Comparison of ENCODE assay signal across 14 cellular contexts in the genomic region with DNA sequence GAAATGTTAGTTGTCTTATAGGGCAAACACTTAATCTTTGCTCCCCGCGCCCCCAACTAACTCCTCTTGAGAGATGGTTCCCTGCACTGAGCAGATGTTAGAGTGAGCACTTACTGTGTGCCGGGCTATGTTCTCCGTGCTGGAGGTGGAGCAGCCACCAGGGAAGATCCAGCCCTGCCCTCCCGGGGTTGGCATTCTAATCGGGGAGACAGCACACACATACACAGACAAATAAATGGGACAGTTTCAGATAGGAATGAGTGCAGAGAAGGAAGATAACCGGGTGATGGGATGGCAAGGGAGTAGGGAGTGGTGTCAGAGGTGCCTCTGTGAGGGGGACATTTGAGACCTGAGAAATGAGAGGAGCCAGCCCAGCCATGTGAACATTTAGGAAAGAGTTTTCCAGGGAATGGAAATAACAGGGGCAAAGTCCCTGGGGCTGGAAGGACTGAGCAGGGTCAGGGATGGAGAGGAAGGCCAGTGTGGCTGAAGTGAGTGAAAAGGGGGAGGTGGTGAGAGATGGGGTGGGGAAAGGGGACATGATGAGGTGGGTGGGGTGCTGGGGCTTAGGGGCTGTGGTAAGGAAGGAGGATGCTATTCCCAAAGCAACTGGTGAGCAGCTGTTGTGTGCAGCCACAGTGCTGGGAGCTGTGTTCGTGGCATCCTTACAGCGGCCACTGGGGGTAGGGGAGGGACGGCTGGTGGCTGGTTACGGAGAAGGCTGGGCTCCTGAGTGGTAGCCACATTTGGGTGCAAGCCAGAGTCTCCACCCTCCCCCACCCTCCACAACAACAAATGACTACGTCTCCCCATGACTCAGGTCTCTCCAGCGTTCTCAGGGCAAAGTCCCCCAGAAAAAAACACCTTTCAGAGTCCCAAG. TPM values are rescaled to one million over a fixed set of nuclear protein-coding genes. Genes with fewer than 3 reads are reported as not detected.
DNase-seq lines count a peak whose midpoint lies in the region; ATAC-seq, FAIRE-seq and TF ChIP-seq lines count a peak whose summit lies in the region.
"Had no signal": no experiment of that assay in that cellular context is flagged by ENCODE, and none has a peak within 500 bp of the region (broad histone marks: within the 10 kb centered on the region; RNA-seq: fewer than 3 reads in every experiment).

No MANE protein-coding gene starts in this region.

- no peak overlapping the region for H3K9ac ChIP-seq in astrocyte (ENCODE audit: low read length)

- TF ChIP-seq CTCF in astrocyte (IDR thresholded peaks at IDR 0.05; ENCODE audit: insufficient read depth, low read depth, low read length) (no peak), upper lobe of left lung (IDR thresholded peaks at IDR 0.05) (peak in 1 of 6 experiments; percentile 32), OCI-LY7 (conservative IDR thresholded peaks at IDR 0.05; ENCODE audit: low read length) (no peak), foreskin fibroblast (IDR thresholded peaks at IDR 0.05; ENCODE audit: low read depth, low read length) (no peak)

- H3K4me3 Mint-ChIP-seq in activated naive CD4-positive, alpha-beta T cell treated with anti-CD3 and anti-CD28 coated beads for 36 hours, result no peak overlapping the region
- peak overlapping the region; percentile 35 for H3K4me3 Mint-ChIP-seq in astrocyte (ENCODE audit: unreplicated experiment)
- H3K4me3 Mint-ChIP-seq: activated naive CD8-positive, alpha-beta T cell; B cell; naive B cell had no signal

- no peaks in the 10 kb centered on the region for H3K9me3 ChIP-seq in astrocyte (ENCODE audit: insufficient read depth, low read depth, low read length)
- H3K9me3 ChIP-seq in upper lobe of left lung, result no peaks in the 10 kb centered on the region
- no peaks in the 10 kb centered on the region for H3K9me3 ChIP-seq in effector memory CD4-positive, alpha-beta T cell (ENCODE audit: control insufficient read depth, low read length)
- H3K9me3 ChIP-seq in OCI-LY7 (ENCODE audit: low read length), result no peaks in the 10 kb centered on the region
- H3K9me3 ChIP-seq: HAP-1 had no signal

- H3K79me2 ChIP-seq in astrocyte (ENCODE audit: insufficient read depth, low read length) (no peaks in the 10 kb centered on the region), OCI-LY7 (ENCODE audit: insufficient read depth, low read depth, low read length) (no peaks in the 10 kb centered on the region)

- POLR2A ChIA-PET in OCI-LY7 (lab: Charles Lee), result no interaction called here

- no peaks in the 10 kb centered on the region for H3K9me2 ChIP-seq in OCI-LY7 (ENCODE audit: insufficient read depth, low read length)

- H2AFZ ChIP-seq in astrocyte (ENCODE audit: low read depth, low read length), result no peak overlapping the region
- no peak overlapping the region for H2AFZ ChIP-seq in OCI-LY7 (ENCODE audit: low read length)

- 44 to 55% methylated on average over 12 to 13 of the region's 13 CpGs for WGBS in upper lobe of left lung, 2 donors

- no peaks in the 10 kb centered on the region for H4K20me1 ChIP-seq in astrocyte (ENCODE audit: insufficient read depth, low read length)
- H4K20me1 ChIP-seq in OCI-LY7 (ENCODE audit: insufficient read depth, low read length), result no peaks in the 10 kb centered on the region

- peak; percentile 14 for DNase-seq in activated naive CD4-positive, alpha-beta T cell treated with anti-CD3 and anti-CD28 coated beads for 36 hours
- DNase-seq in activated naive CD4-positive, alpha-beta T cell treated with Interleukin-2 at 50 U/mL for 16 hours, result no peak
- no peak for DNase-seq in astrocyte (ENCODE audit: low read depth)
- DNase-seq in left colon, result peak; percentile 74 to 75
- DNase-seq in upper lobe of left lung, result no peak
- DNase-seq in effector memory CD4-positive, alpha-beta T cell, result no peak
- DNase-seq in OCI-LY7 (ENCODE audit: low spot score), result no peak
- no peak for DNase-seq in foreskin fibroblast
- DNase-seq: naive B cell, NCI-H510A treated with DMSO at 0.1 percent for 48 hours had no signal

- H3K4me3 ChIP-seq in astrocyte (ENCODE audit: insufficient read depth, low read depth, low read length) (no peak overlapping the region), upper lobe of left lung (no peak overlapping the region), OCI-LY7 (ENCODE audit: low read depth, low read length, poor library complexity, severe bottlenecking) (no peak overlapping the region), foreskin fibroblast (ENCODE audit: low read depth in 1 of 2, low read length in 2 of 2) (no peak overlapping the region)
- H3K4me3 ChIP-seq in effector memory CD4-positive, alpha-beta T cell (ENCODE audit: insufficient read depth, low read depth, low read length, poor library complexity, severe bottlenecking), result no peak overlapping the region
- H3K4me3 ChIP-seq: HAP-1 had no signal

- H3K4me1 ChIP-seq in astrocyte (ENCODE audit: insufficient read depth, low read length), result no peaks in the 10 kb centered on the region
- H3K4me1 ChIP-seq in upper lobe of left lung, result peaks cover 18 to 56% (median 38%) of the 10 kb centered on the region in 4 donors
- H3K4me1 ChIP-seq in effector memory CD4-positive, alpha-beta T cell (ENCODE audit: control insufficient read depth, insufficient read depth, low read length, poor library complexity, severe bottlenecking), result no peaks in the 10 kb centered on the region
- no peaks in the 10 kb centered on the region for H3K4me1 ChIP-seq in OCI-LY7 (ENCODE audit: insufficient read depth, low read length, poor library complexity, severe bottlenecking)
- H3K4me1 ChIP-seq: HAP-1 had no signal

- H3K4me1 Mint-ChIP-seq in activated naive CD4-positive, alpha-beta T cell treated with anti-CD3 and anti-CD28 coated beads for 36 hours (ENCODE audit: low read depth), result peaks cover 8% of the 10 kb centered on the region
- H3K4me1 Mint-ChIP-seq in astrocyte (ENCODE audit: low read depth, unreplicated experiment), result peaks cover 32% of the 10 kb centered on the region
- H3K4me1 Mint-ChIP-seq: naive B cell had no signal

- H3K27ac Mint-ChIP-seq in activated naive CD4-positive, alpha-beta T cell treated with anti-CD3 and anti-CD28 coated beads for 36 hours, result no peak overlapping the region
- no peak overlapping the region for H3K27ac Mint-ChIP-seq in astrocyte (ENCODE audit: unreplicated experiment)
- H3K27ac Mint-ChIP-seq: activated naive CD8-positive, alpha-beta T cell; B cell; naive B cell had no signal

- no peak for TF ChIP-seq EP300 in upper lobe of left lung (IDR thresholded peaks at IDR 0.05)

- no peaks in the 10 kb centered on the region for H3K9me3 Mint-ChIP-seq in activated naive CD4-positive, alpha-beta T cell treated with anti-CD3 and anti-CD28 coated beads for 36 hours
- peaks cover 3% of the 10 kb centered on the region for H3K9me3 Mint-ChIP-seq in astrocyte (ENCODE audit: unreplicated experiment)

- H3K36me3 ChIP-seq in astrocyte (ENCODE audit: insufficient read depth, low read length) (no peaks in the 10 kb centered on the region), upper lobe of left lung (no peaks in the 10 kb centered on the region), OCI-LY7 (ENCODE audit: insufficient read depth, low read length) (no peaks in the 10 kb centered on the region)
- H3K36me3 ChIP-seq in effector memory CD4-positive, alpha-beta T cell (ENCODE audit: control insufficient read depth, insufficient read depth, low read length), result no peaks in the 10 kb centered on the region
- H3K36me3 ChIP-seq: HAP-1 had no signal

- TF ChIP-seq POLR2A in upper lobe of left lung (IDR thresholded peaks at IDR 0.05), result no peak

- BruUV-seq in OCI-LY7 (replicated peaks; lab: Mats Ljungman, UMichigan), result no TSS peak

- no peaks in the 10 kb centered on the region for H3K27me3 Mint-ChIP-seq in activated naive CD4-positive, alpha-beta T cell treated with anti-CD3 and anti-CD28 coated beads for 36 hours (ENCODE audit: low read depth)
- H3K27me3 Mint-ChIP-seq in astrocyte (ENCODE audit: low read depth, unreplicated experiment), result peaks cover 50% of the 10 kb centered on the region

- H3K36me3 Mint-ChIP-seq in activated naive CD4-positive, alpha-beta T cell treated with anti-CD3 and anti-CD28 coated beads for 36 hours (ENCODE audit: low read depth), result no peaks in the 10 kb centered on the region
- H3K36me3 Mint-ChIP-seq in astrocyte (ENCODE audit: low read depth, unreplicated experiment), result peaks cover 2% of the 10 kb centered on the region
- H3K36me3 Mint-ChIP-seq: activated naive CD8-positive, alpha-beta T cell; naive B cell had no signal

- H3K27ac ChIP-seq in astrocyte (ENCODE audit: low read depth, low read length) (no peak overlapping the region), upper lobe of left lung (peak overlapping the region; percentile 67 to 89 (median 72)), OCI-LY7 (ENCODE audit: low read depth, low read length, poor library complexity, severe bottlenecking) (no peak overlapping the region)
- no peak overlapping the region for H3K27ac ChIP-seq in effector memory CD4-positive, alpha-beta T cell (ENCODE audit: insufficient read depth, low read length, poor library complexity, severe bottlenecking)

- no peak for FAIRE-seq in astrocyte (lab: Jason Lieb, UNC)
- FAIRE-seq: GM18507 had no signal

- intact Hi-C loops in activated naive CD4-positive, alpha-beta T cell treated with anti-CD3 and anti-CD28 coated beads for 36 hours (cut with micrococcal nuclease), result no loop called here
- intact Hi-C loops in left colon (cut with DNase I, micrococcal nuclease), result no loop called here
- intact Hi-C loops in OCI-LY7 (cut with micrococcal nuclease; ENCODE audit: unreplicated experiment), result no loop called here

- CTCF ChIA-PET in activated naive CD4-positive, alpha-beta T cell treated with anti-CD3 and anti-CD28 coated beads for 36 hours (lab: Charles Lee), result no interaction called here
- CTCF ChIA-PET in OCI-LY7 (lab: Charles Lee; ENCODE audit: unreplicated experiment), result no interaction called here

- H3K4me2 ChIP-seq in astrocyte (ENCODE audit: low read length) (peak overlapping the region; percentile 15), OCI-LY7 (ENCODE audit: low read length) (no peak overlapping the region)

- ATAC-seq in left colon (peak; percentile 84), upper lobe of left lung (ENCODE audit: low FRiP score in 2 of 2) (peak; percentile 8 to 60)

- H3K27me3 ChIP-seq in astrocyte (ENCODE audit: insufficient read depth, low read length) (peaks cover 25% of the 10 kb centered on the region), upper lobe of left lung (no peaks in the 10 kb centered on the region)
- H3K27me3 ChIP-seq in effector memory CD4-positive, alpha-beta T cell (replicated peaks; ENCODE audit: control insufficient read depth, insufficient read depth, low read length, poor library complexity, severe bottlenecking), result no peaks in the 10 kb centered on the region

RNA-seq across cellular contexts. Expression of a gene that starts 15.4 kb away (rescaled TPM):
- not detected for total RNA-seq in activated naive CD4-positive, alpha-beta T cell treated with anti-CD3 and anti-CD28 coated beads for 36 hours
- 2.0 and 2.6 TPM in 2 replicates for total RNA-seq in astrocyte
- total RNA-seq in left colon, result 1 to 10 TPM; 5.8 to 9.8 TPM
- 10 to 100 TPM; 26.8 to 90.4 (median 57.2) TPM for total RNA-seq in upper lobe of left lung
- total RNA-seq in OCI-LY7 (2014; rRNA removed; shearing (Covaris generic)), result 0.05 and 0.09 TPM in 2 replicates
- total RNA-seq in OCI-LY7 (2022), result 0.21 TPM in 1 of 2 replicates, not detected in the other
- total RNA-seq: B cell had no signal

Comparison
In these comparisons a context has a peak if more than half of its experiments do, and no peak if none do; other contexts are left out.
1. DNase-seq: peak in activated naive CD4-positive, alpha-beta T cell treated with anti-CD3 and anti-CD28 coated beads for 36 hours (single experiment) and left colon (2 of 2); none in activated naive CD4-positive, alpha-beta T cell treated with Interleukin-2 at 50 U/mL for 16 hours (single experiment), astrocyte (single experiment), upper lobe of left lung (0 of 2), effector memory CD4-positive, alpha-beta T cell (0 of 3), OCI-LY7 (single experiment) and foreskin fibroblast (0 of 2).
2. H3K27ac ChIP-seq: peak in upper lobe of left lung (4 of 4); none in astrocyte (single experiment), effector memory CD4-positive, alpha-beta T cell (single experiment) and OCI-LY7 (single experiment).